Comparison of ENCODE assay signal across 1 cellular context in genomic region chr17:74873036-74873873, GRCh38.
TF ChIP-seq lines count a peak whose summit lies in the region.

No MANE protein-coding gene starts in this region.

TF ChIP-seq in HepG2, 621 proteins besides CTCF, POLR2A, EP300 and RAD21 (continued from another document and continues in another):
- TF ChIP-seq, protein P1, sequence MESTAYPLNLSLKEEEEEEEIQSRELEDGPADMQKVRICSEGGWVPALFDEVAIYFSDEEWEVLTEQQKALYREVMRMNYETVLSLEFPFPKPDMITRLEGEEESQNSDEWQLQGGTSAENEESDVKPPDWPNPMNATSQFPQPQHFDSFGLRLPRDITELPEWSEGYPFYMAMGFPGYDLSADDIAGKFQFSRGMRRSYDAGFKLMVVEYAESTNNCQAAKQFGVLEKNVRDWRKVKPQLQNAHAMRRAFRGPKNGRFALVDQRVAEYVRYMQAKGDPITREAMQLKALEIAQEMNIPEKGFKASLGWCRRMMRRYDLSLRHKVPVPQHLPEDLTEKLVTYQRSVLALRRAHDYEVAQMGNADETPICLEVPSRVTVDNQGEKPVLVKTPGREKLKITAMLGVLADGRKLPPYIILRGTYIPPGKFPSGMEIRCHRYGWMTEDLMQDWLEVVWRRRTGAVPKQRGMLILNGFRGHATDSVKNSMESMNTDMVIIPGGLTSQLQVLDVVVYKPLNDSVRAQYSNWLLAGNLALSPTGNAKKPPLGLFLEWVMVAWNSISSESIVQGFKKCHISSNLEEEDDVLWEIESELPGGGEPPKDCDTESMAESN (CRISPR knock-in tag; conservative IDR thresholded peaks at IDR 0.05): no peak
- TF ChIP-seq HNRNPLL (IDR thresholded peaks at IDR 0.05; ENCODE audit: low read depth, low read length, poor library complexity, severe bottlenecking): peak; percentile 53
- no peak for TF ChIP-seq ZNF136 (CRISPR knock-in tag; IDR thresholded peaks at IDR 0.05; ENCODE audit: low read depth)
- TF ChIP-seq MTF1 (CRISPR knock-in tag; IDR thresholded peaks at IDR 0.05): no peak
- no peak for TF ChIP-seq MEF2D (CRISPR knock-in tag; IDR thresholded peaks at IDR 0.05)
- TF ChIP-seq, protein P2, sequence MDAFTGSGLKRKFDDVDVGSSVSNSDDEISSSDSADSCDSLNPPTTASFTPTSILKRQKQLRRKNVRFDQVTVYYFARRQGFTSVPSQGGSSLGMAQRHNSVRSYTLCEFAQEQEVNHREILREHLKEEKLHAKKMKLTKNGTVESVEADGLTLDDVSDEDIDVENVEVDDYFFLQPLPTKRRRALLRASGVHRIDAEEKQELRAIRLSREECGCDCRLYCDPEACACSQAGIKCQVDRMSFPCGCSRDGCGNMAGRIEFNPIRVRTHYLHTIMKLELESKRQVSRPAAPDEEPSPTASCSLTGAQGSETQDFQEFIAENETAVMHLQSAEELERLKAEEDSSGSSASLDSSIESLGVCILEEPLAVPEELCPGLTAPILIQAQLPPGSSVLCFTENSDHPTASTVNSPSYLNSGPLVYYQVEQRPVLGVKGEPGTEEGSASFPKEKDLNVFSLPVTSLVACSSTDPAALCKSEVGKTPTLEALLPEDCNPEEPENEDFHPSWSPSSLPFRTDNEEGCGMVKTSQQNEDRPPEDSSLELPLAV (CRISPR knock-in tag; conservative IDR thresholded peaks at IDR 0.05; ENCODE audit: low read depth): no peak
- TF ChIP-seq CHCHD3 (CRISPR knock-in tag; IDR thresholded peaks at IDR 0.05): no peak
- peak; percentile 35; the same call in 1 of the 2 replicates for TF ChIP-seq ZNF772 (CRISPR knock-in tag; IDR thresholded peaks at IDR 0.05)
- TF ChIP-seq REST (IDR thresholded peaks at IDR 0.05; ENCODE audit: borderline replicate concordance in 1 of 2, low read depth in 1 of 2, low read length in 2 of 2): no peak; a peak in 1 of 4 replicates
- TF ChIP-seq ZNF207 (IDR thresholded peaks at IDR 0.05; ENCODE audit: borderline replicate concordance): no peak
- peak; percentile 73; the same call in 1 of the 2 replicates for TF ChIP-seq NFAT5 (CRISPR knock-in tag; IDR thresholded peaks at IDR 0.05)
- no peak; the same call in 1 of the 2 replicates for TF ChIP-seq ARHGAP35 (CRISPR knock-in tag; IDR thresholded peaks at IDR 0.05; ENCODE audit: borderline replicate concordance)
- TF ChIP-seq ATF5 (CRISPR knock-in tag; IDR thresholded peaks at IDR 0.05; ENCODE audit: low read depth): 0 out of 2 replicates have a peak, but pooled peaks have one; percentile 0
- no peak for TF ChIP-seq KDM6A (CRISPR knock-in tag; IDR thresholded peaks at IDR 0.05; ENCODE audit: low read depth)
- TF ChIP-seq MBNL3 (CRISPR knock-in tag; conservative IDR thresholded peaks at IDR 0.05): no peak
- TF ChIP-seq TFDP1 (CRISPR knock-in tag; IDR thresholded peaks at IDR 0.05; ENCODE audit: borderline replicate concordance): peak; percentile 99
- no peak for TF ChIP-seq ZNF790 (CRISPR knock-in tag; IDR thresholded peaks at IDR 0.05; ENCODE audit: borderline replicate concordance)
- TF ChIP-seq ZBTB42 (CRISPR knock-in tag; IDR thresholded peaks at IDR 0.05): 0 out of 2 replicates have a peak, but pooled peaks have one; percentile 36
- TF ChIP-seq ETV5 (CRISPR knock-in tag; IDR thresholded peaks at IDR 0.05; ENCODE audit: borderline replicate concordance): peak; percentile 79
- peak; percentile 71 for TF ChIP-seq RFX5 (IDR thresholded peaks at IDR 0.05; ENCODE audit: low read depth, low read length)
- TF ChIP-seq NFKB2 (CRISPR knock-in tag; IDR thresholded peaks at IDR 0.05; ENCODE audit: borderline replicate concordance): peak; percentile 19; the same call in 1 of the 2 replicates
- no peak for TF ChIP-seq ZNF512B (CRISPR knock-in tag; IDR thresholded peaks at IDR 0.05; ENCODE audit: borderline replicate concordance)
- TF ChIP-seq ZNF557 (CRISPR knock-in tag; IDR thresholded peaks at IDR 0.05): peak; percentile 80; the same call in 1 of the 2 replicates
- TF ChIP-seq, protein P3, sequence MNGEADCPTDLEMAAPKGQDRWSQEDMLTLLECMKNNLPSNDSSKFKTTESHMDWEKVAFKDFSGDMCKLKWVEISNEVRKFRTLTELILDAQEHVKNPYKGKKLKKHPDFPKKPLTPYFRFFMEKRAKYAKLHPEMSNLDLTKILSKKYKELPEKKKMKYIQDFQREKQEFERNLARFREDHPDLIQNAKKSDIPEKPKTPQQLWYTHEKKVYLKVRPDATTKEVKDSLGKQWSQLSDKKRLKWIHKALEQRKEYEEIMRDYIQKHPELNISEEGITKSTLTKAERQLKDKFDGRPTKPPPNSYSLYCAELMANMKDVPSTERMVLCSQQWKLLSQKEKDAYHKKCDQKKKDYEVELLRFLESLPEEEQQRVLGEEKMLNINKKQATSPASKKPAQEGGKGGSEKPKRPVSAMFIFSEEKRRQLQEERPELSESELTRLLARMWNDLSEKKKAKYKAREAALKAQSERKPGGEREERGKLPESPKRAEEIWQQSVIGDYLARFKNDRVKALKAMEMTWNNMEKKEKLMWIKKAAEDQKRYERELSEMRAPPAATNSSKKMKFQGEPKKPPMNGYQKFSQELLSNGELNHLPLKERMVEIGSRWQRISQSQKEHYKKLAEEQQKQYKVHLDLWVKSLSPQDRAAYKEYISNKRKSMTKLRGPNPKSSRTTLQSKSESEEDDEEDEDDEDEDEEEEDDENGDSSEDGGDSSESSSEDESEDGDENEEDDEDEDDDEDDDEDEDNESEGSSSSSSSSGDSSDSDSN (CRISPR knock-in tag; IDR thresholded peaks at IDR 0.05): 0 out of 2 replicates have a peak, but pooled peaks have one; percentile 8
- peak; percentile 34; the same call in 1 of the 2 replicates for TF ChIP-seq ZNF768 (CRISPR knock-in tag; IDR thresholded peaks at IDR 0.05)
- TF ChIP-seq TCF7L2 (IDR thresholded peaks at IDR 0.05; ENCODE audit: low read depth, low read length): no peak
- peak; percentile 98 for TF ChIP-seq NFYC (CRISPR knock-in tag; IDR thresholded peaks at IDR 0.05)
- TF ChIP-seq ZNF7 (CRISPR knock-in tag; IDR thresholded peaks at IDR 0.05): no peak
- TF ChIP-seq XRCC5 (optimal IDR thresholded peaks at IDR 0.05; ENCODE audit: low read length): peak; percentile 76
- peak; percentile 82 for TF ChIP-seq ZMAT3 (CRISPR knock-in tag; conservative IDR thresholded peaks at IDR 0.05)
- TF ChIP-seq GFI1 (CRISPR knock-in tag; IDR thresholded peaks at IDR 0.05; ENCODE audit: borderline replicate concordance): no peak
- TF ChIP-seq ZNF446 (CRISPR knock-in tag; IDR thresholded peaks at IDR 0.05): no peak
- TF ChIP-seq CCAR2 (optimal IDR thresholded peaks at IDR 0.05; ENCODE audit: low read depth, low read length): no peak
- TF ChIP-seq FOXC1 (CRISPR knock-in tag; IDR thresholded peaks at IDR 0.05; ENCODE audit: borderline replicate concordance): no peak; the same call in 1 of the 2 replicates
- no peak for TF ChIP-seq ZNF12 (CRISPR knock-in tag; IDR thresholded peaks at IDR 0.05)
- TF ChIP-seq SUZ12 (IDR thresholded peaks at IDR 0.05; ENCODE audit: low read depth, low read length): no peak
- TF ChIP-seq ZNF746 (CRISPR knock-in tag; IDR thresholded peaks at IDR 0.05): peak; percentile 65; the same call in 1 of the 2 replicates
- TF ChIP-seq BATF2 (CRISPR knock-in tag; IDR thresholded peaks at IDR 0.05): no peak
- no peak for TF ChIP-seq MATR3 (CRISPR knock-in tag; IDR thresholded peaks at IDR 0.05)
- TF ChIP-seq PAWR (CRISPR knock-in tag; IDR thresholded peaks at IDR 0.05; ENCODE audit: borderline replicate concordance): no peak
- peak; percentile 17; the same call in 1 of the 2 replicates for TF ChIP-seq ZBTB20 (CRISPR knock-in tag; IDR thresholded peaks at IDR 0.05; ENCODE audit: borderline replicate concordance, low read depth)
- TF ChIP-seq MAF1 (CRISPR knock-in tag; IDR thresholded peaks at IDR 0.05; ENCODE audit: borderline replicate concordance): no peak
- no peak for TF ChIP-seq MBD4 (IDR thresholded peaks at IDR 0.05; ENCODE audit: borderline replicate concordance, low read length)
